Comparison of ENCODE assay signal across 14 cellular contexts in the genomic region with DNA sequence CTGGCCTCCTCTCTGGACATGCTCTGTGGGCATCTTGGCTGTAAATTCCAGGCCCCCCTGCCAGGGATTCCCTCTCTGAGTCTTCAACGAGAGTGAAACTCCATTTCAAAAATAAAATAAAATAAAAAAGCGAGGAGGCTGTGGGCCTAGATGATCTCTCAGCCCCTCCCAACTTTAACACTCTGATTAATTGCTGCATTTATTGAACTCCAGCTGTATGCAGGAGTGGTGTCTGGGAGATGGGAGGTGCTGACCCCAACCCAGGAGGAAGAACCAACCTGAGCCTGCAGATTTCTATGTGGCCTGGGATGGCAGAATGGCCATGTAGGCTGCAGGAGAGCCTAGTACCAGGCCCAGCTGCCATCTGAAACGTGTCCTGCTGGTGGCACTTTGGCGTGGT.
A peak's percentile ranks its signal among the peaks of the same experiment; 100 is the strongest.
DNase-seq lines count a peak whose midpoint lies in the region; ATAC-seq and TF ChIP-seq lines count a peak whose summit lies in the region.
"Had no signal": no experiment of that assay in that cellular context is flagged by ENCODE, and none has a peak within 500 bp of the region (broad histone marks: within the 10 kb centered on the region; RNA-seq: fewer than 3 reads in every experiment).

No MANE protein-coding gene starts in this region.

- no peak for DNase-seq in GM23338 (ENCODE audit: low spot score)
- no peak for DNase-seq in body of pancreas
- no peak for DNase-seq in activated naive CD4-positive, alpha-beta T cell treated with anti-CD3 and anti-CD28 coated beads, Interleukin-2, amount 10 ng/mL, durations not matched to agents 7 days and 5 days
- no peak for DNase-seq in brain microvascular endothelial cell
- DNase-seq in activated T-helper 2 cell treated with anti-CD3 and anti-CD28 coated beads, Interferon-gamma antibody, Interleukin-2, Interleukin-4, amounts not matched to agents 10 μg/mL and 5 μg/mL and 100 μg/mL, durations not matched to agents 14 hours and 24 hours and 36 hours (ENCODE audit: low spot score) = no peak
- DNase-seq in stimulated activated naive B cell treated with anti-CD40 and anti-IgM and Interleukin-4, amounts not matched to agents 10 μg/mL and 1 μg/mL and 100 μg/mL, for 72 hours = no peak
- DNase-seq: activated CD4-positive, alpha-beta T cell treated with anti-CD3 and anti-CD28 coated beads, Interleukin-2, amount 10 ng/mL, durations not matched to agents 7 days and 5 days; activated gamma-delta T cell treated with Interleukin-2 at 50 U/mL for 16 hours; CD4-positive, alpha-beta memory T cell; KG1; NCI-H2081 treated with DMSO at 0.1 percent for 48 hours; T-helper 1 cell had no signal

- H3K4me1 ChIP-seq in GM23338 (ENCODE audit: insufficient read depth) = peaks cover 25% of the 10 kb centered on the region
- peaks cover 36% of the 10 kb centered on the region for H3K4me1 ChIP-seq in body of pancreas
- peaks cover 15 to 36% (median 21%) of the 10 kb centered on the region in 4 donors for H3K4me1 ChIP-seq in liver (ENCODE audit: control insufficient read depth in 4 of 4, insufficient read depth in 4 of 4, low read length in 3 of 4)
- peaks cover 56% of the 10 kb centered on the region for H3K4me1 ChIP-seq in stomach smooth muscle (ENCODE audit: control insufficient read depth, insufficient read depth, low read length)

- no peaks in the 10 kb centered on the region for H4K20me1 ChIP-seq in GM23338 (replicated peaks; ENCODE audit: insufficient read depth)

- TF ChIP-seq CTCF in GM23338 (conservative IDR thresholded peaks at IDR 0.05; ENCODE audit: low read depth in 2 of 2) = no peak
- no peak for TF ChIP-seq CTCF in body of pancreas (IDR thresholded peaks at IDR 0.05)
- no peak for TF ChIP-seq CTCF in liver (IDR thresholded peaks at IDR 0.05; ENCODE audit: low read depth, low read length, missing input control)
- no peak for TF ChIP-seq CTCF in brain microvascular endothelial cell (IDR thresholded peaks at IDR 0.05; ENCODE audit: low read depth, low read length, missing control alignments)

- peaks cover 13% of the 10 kb centered on the region; the same call in 2 of the 3 replicates for H3K9me3 Mint-ChIP-seq in GM23338
- peaks cover 12% of the 10 kb centered on the region for H3K9me3 Mint-ChIP-seq in activated naive CD4-positive, alpha-beta T cell treated with anti-CD3 and anti-CD28 coated beads, Interleukin-2, amount 10 ng/mL, durations not matched to agents 7 days and 5 days
- peaks cover 8% of the 10 kb centered on the region for H3K9me3 Mint-ChIP-seq in activated T-helper 2 cell treated with anti-CD3 and anti-CD28 coated beads, Interferon-gamma antibody, Interleukin-2, Interleukin-4, amounts not matched to agents 10 μg/mL and 5 μg/mL and 100 μg/mL, durations not matched to agents 14 hours and 24 hours and 36 hours
- H3K9me3 Mint-ChIP-seq in stimulated activated naive B cell treated with anti-CD40 and anti-IgM and Interleukin-4, amounts not matched to agents 10 μg/mL and 1 μg/mL and 100 μg/mL, for 72 hours = peaks cover 0 to 7% of the 10 kb centered on the region in 2 donors

- H3K27me3 Mint-ChIP-seq in GM23338 (ENCODE audit: insufficient read depth, low read depth, poor library complexity) = peaks cover 16% of the 10 kb centered on the region
- H3K27me3 Mint-ChIP-seq in activated naive CD4-positive, alpha-beta T cell treated with anti-CD3 and anti-CD28 coated beads, Interleukin-2, amount 10 ng/mL, durations not matched to agents 7 days and 5 days = peaks cover 25% of the 10 kb centered on the region
- H3K27me3 Mint-ChIP-seq in activated T-helper 2 cell treated with anti-CD3 and anti-CD28 coated beads, Interferon-gamma antibody, Interleukin-2, Interleukin-4, amounts not matched to agents 10 μg/mL and 5 μg/mL and 100 μg/mL, durations not matched to agents 14 hours and 24 hours and 36 hours (ENCODE audit: low read depth) = peaks cover 2% of the 10 kb centered on the region
- H3K27me3 Mint-ChIP-seq in stimulated activated naive B cell treated with anti-CD40 and anti-IgM and Interleukin-4, amounts not matched to agents 10 μg/mL and 1 μg/mL and 100 μg/mL, for 72 hours = peaks cover 17 to 31% of the 10 kb centered on the region in 2 donors

- H3K36me3 ChIP-seq in GM23338 (ENCODE audit: insufficient read depth) (no peaks in the 10 kb centered on the region), body of pancreas (replicated peaks in 1 of 2; ENCODE audit: insufficient read depth in 1 of 2, low read depth in 2 of 2) (no peaks in the 10 kb centered on the region), liver (ENCODE audit: control insufficient read depth in 4 of 4, insufficient read depth in 3 of 4, low read depth in 1 of 4, low read length in 3 of 4) (no peaks in the 10 kb centered on the region), stomach smooth muscle (ENCODE audit: control insufficient read depth in 2 of 2, insufficient read depth in 2 of 2, low read length in 2 of 2) (no peaks in the 10 kb centered on the region), brain microvascular endothelial cell (replicated peaks) (no peaks in the 10 kb centered on the region)

- TF ChIP-seq RAD21 in liver (IDR thresholded peaks at IDR 0.05) = no peak

- H3K4me2 ChIP-seq in GM23338 = no peak overlapping the region

- H3F3A ChIP-seq in GM23338 (replicated peaks; ENCODE audit: low read depth) = peaks cover 33% of the 10 kb centered on the region

- peaks cover 6% of the 10 kb centered on the region; the same call in 1 of the 3 replicates for H3K36me3 Mint-ChIP-seq in GM23338 (ENCODE audit: low read depth)
- H3K36me3 Mint-ChIP-seq in activated naive CD4-positive, alpha-beta T cell treated with anti-CD3 and anti-CD28 coated beads, Interleukin-2, amount 10 ng/mL, durations not matched to agents 7 days and 5 days = no peaks in the 10 kb centered on the region
- H3K36me3 Mint-ChIP-seq in activated T-helper 2 cell treated with anti-CD3 and anti-CD28 coated beads, Interferon-gamma antibody, Interleukin-2, Interleukin-4, amounts not matched to agents 10 μg/mL and 5 μg/mL and 100 μg/mL, durations not matched to agents 14 hours and 24 hours and 36 hours (ENCODE audit: low read depth) = no peaks in the 10 kb centered on the region
- peaks cover 3% of the 10 kb centered on the region in 2 donors for H3K36me3 Mint-ChIP-seq in stimulated activated naive B cell treated with anti-CD40 and anti-IgM and Interleukin-4, amounts not matched to agents 10 μg/mL and 1 μg/mL and 100 μg/mL, for 72 hours

- CTCF ChIA-PET in activated naive CD4-positive, alpha-beta T cell treated with anti-CD3 and anti-CD28 coated beads, Interleukin-2, amount 10 ng/mL, durations not matched to agents 7 days and 5 days (lab: Charles Lee) = interaction anchor here (1.0 kb wide), 1 partner anchor 159 kb away, joined by 4 read pairs; no protein-coding TSS in a partner anchor

- H3K4me3 ChIP-seq in GM23338 (no peak overlapping the region), body of pancreas (no peak overlapping the region), liver (ENCODE audit: low read depth in 1 of 3, low read length in 3 of 3) (no peak overlapping the region), stomach smooth muscle (ENCODE audit: low read length in 2 of 2) (no peak overlapping the region), brain microvascular endothelial cell (ENCODE audit: low read depth, low read length) (no peak overlapping the region)

- WGBS in body of pancreas, 2 donors = 63 to 74% methylated on average over 4 of the region's 4 CpGs
- 83% methylated on average over 4 of the region's 4 CpGs for WGBS in liver

- no peaks in the 10 kb centered on the region; the same call in 1 of the 2 replicates for H3K9me2 ChIP-seq in GM23338 (ENCODE audit: insufficient read depth)

- H2AFZ ChIP-seq in GM23338 = no peak overlapping the region

- no peak overlapping the region for H3K9ac ChIP-seq in liver (ENCODE audit: low read depth in 1 of 2, low read length in 2 of 2)
- peak overlapping the region in 1 of 2 donors; percentile 42 for H3K9ac ChIP-seq in stomach smooth muscle (ENCODE audit: low read length in 2 of 2)

- intact Hi-C loops in body of pancreas (cut with DNase I) = no loop called here
- intact Hi-C loops in activated T-helper 2 cell treated with anti-CD3 and anti-CD28 coated beads, Interferon-gamma antibody, Interleukin-2, Interleukin-4, amounts not matched to agents 10 μg/mL and 5 μg/mL and 100 μg/mL, durations not matched to agents 14 hours and 24 hours and 36 hours (cut with micrococcal nuclease) = no loop called here

- in situ Hi-C loops in brain microvascular endothelial cell (cut with HindIII; ENCODE audit: low pct_ligation_motif_present, low sequenced_read_pairs) = loop anchor here (25.0 kb wide), 2 partner anchors 170 to 280 kb away; partner anchors contain the start of gene C9orf50

- peaks cover 35% of the 10 kb centered on the region for H3K4me1 Mint-ChIP-seq in GM23338
- peaks cover 29% of the 10 kb centered on the region for H3K4me1 Mint-ChIP-seq in activated naive CD4-positive, alpha-beta T cell treated with anti-CD3 and anti-CD28 coated beads, Interleukin-2, amount 10 ng/mL, durations not matched to agents 7 days and 5 days
- H3K4me1 Mint-ChIP-seq in activated T-helper 2 cell treated with anti-CD3 and anti-CD28 coated beads, Interferon-gamma antibody, Interleukin-2, Interleukin-4, amounts not matched to agents 10 μg/mL and 5 μg/mL and 100 μg/mL, durations not matched to agents 14 hours and 24 hours and 36 hours (ENCODE audit: low read depth) = peaks cover 21% of the 10 kb centered on the region
- H3K4me1 Mint-ChIP-seq in stimulated activated naive B cell treated with anti-CD40 and anti-IgM and Interleukin-4, amounts not matched to agents 10 μg/mL and 1 μg/mL and 100 μg/mL, for 72 hours = peaks cover 13 to 31% of the 10 kb centered on the region in 2 donors

- no peak overlapping the region for H3K4me3 Mint-ChIP-seq in GM23338
- H3K4me3 Mint-ChIP-seq in activated naive CD4-positive, alpha-beta T cell treated with anti-CD3 and anti-CD28 coated beads, Interleukin-2, amount 10 ng/mL, durations not matched to agents 7 days and 5 days = no peak overlapping the region
- H3K4me3 Mint-ChIP-seq in activated T-helper 2 cell treated with anti-CD3 and anti-CD28 coated beads, Interferon-gamma antibody, Interleukin-2, Interleukin-4, amounts not matched to agents 10 μg/mL and 5 μg/mL and 100 μg/mL, durations not matched to agents 14 hours and 24 hours and 36 hours (ENCODE audit: low read depth) = no peak overlapping the region
- H3K4me3 Mint-ChIP-seq in stimulated activated naive B cell treated with anti-CD40 and anti-IgM and Interleukin-4, amounts not matched to agents 10 μg/mL and 1 μg/mL and 100 μg/mL, for 72 hours = no peak overlapping the region
- H3K4me3 Mint-ChIP-seq: activated CD4-positive, alpha-beta T cell treated with anti-CD3 and anti-CD28 coated beads, Interleukin-2, amount 10 ng/mL, durations not matched to agents 7 days and 5 days had no signal

- no peak for TF ChIP-seq POLR2A in body of pancreas (IDR thresholded peaks at IDR 0.05)

- no peaks in the 10 kb centered on the region for H3K79me2 ChIP-seq in GM23338 (replicated peaks; ENCODE audit: insufficient read depth)

- H3K27me3 ChIP-seq in GM23338 (ENCODE audit: insufficient read depth) (no peaks in the 10 kb centered on the region), body of pancreas (no peaks in the 10 kb centered on the region), liver (ENCODE audit: control insufficient read depth in 4 of 4, insufficient read depth in 4 of 4, low read length in 3 of 4) (no peaks in the 10 kb centered on the region), stomach smooth muscle (ENCODE audit: control insufficient read depth in 1 of 2, insufficient read depth in 2 of 2, low read length in 2 of 2) (no peaks in the 10 kb centered on the region), brain microvascular endothelial cell (replicated peaks) (no peaks in the 10 kb centered on the region)

- H3K27ac ChIP-seq in GM23338 (ENCODE audit: low read depth) = no peak overlapping the region
- peak overlapping the region in 3 of 4 donors; percentile 86 to 97 (median 93) for H3K27ac ChIP-seq in body of pancreas
- H3K27ac ChIP-seq in liver (ENCODE audit: low read depth in 1 of 2, low read length in 2 of 2) = peak overlapping the region; percentile 52 to 71
- peak overlapping the region; percentile 71 for H3K27ac ChIP-seq in stomach smooth muscle (ENCODE audit: low read length)
- H3K27ac ChIP-seq in brain microvascular endothelial cell = no peak overlapping the region

- no peak for ATAC-seq in GM23338
- no peak for ATAC-seq in body of pancreas
- no peak for ATAC-seq in stimulated activated naive B cell treated with anti-CD40 and anti-IgM and Interleukin-4, amounts not matched to agents 10 μg/mL and 1 μg/mL and 100 μg/mL, for 72 hours (replicated peaks)

- peak overlapping the region; percentile 65; the same call in 1 of the 2 replicates for H3K27ac Mint-ChIP-seq in GM23338
- no peak overlapping the region for H3K27ac Mint-ChIP-seq in activated naive CD4-positive, alpha-beta T cell treated with anti-CD3 and anti-CD28 coated beads, Interleukin-2, amount 10 ng/mL, durations not matched to agents 7 days and 5 days
- H3K27ac Mint-ChIP-seq in activated T-helper 2 cell treated with anti-CD3 and anti-CD28 coated beads, Interferon-gamma antibody, Interleukin-2, Interleukin-4, amounts not matched to agents 10 μg/mL and 5 μg/mL and 100 μg/mL, durations not matched to agents 14 hours and 24 hours and 36 hours = no peak overlapping the region
- H3K27ac Mint-ChIP-seq in stimulated activated naive B cell treated with anti-CD40 and anti-IgM and Interleukin-4, amounts not matched to agents 10 μg/mL and 1 μg/mL and 100 μg/mL, for 72 hours = no peak overlapping the region
- H3K27ac Mint-ChIP-seq: activated CD4-positive, alpha-beta T cell treated with anti-CD3 and anti-CD28 coated beads, Interleukin-2, amount 10 ng/mL, durations not matched to agents 7 days and 5 days; CD4-positive, alpha-beta memory T cell had no signal

- H3K9me3 ChIP-seq in body of pancreas (no peaks in the 10 kb centered on the region), liver (ENCODE audit: control insufficient read depth in 4 of 4, low read length in 3 of 4) (peaks cover 0 to 3% (median 2%) of the 10 kb centered on the region in 4 donors), stomach smooth muscle (ENCODE audit: control insufficient read depth in 2 of 2, low read length in 2 of 2) (peaks cover 5 to 8% of the 10 kb centered on the region in 2 donors)

Comparison
In these comparisons a context has a peak if more than half of its experiments do, and no peak if none do; other contexts are left out.
1. H3K27ac ChIP-seq: peak in body of pancreas (3 of 4), liver (2 of 2) and stomach smooth muscle (single experiment); none in GM23338 (single experiment) and brain microvascular endothelial cell (single experiment).